ENCODE assay signal across 8 cellular contexts in the genomic region with DNA sequence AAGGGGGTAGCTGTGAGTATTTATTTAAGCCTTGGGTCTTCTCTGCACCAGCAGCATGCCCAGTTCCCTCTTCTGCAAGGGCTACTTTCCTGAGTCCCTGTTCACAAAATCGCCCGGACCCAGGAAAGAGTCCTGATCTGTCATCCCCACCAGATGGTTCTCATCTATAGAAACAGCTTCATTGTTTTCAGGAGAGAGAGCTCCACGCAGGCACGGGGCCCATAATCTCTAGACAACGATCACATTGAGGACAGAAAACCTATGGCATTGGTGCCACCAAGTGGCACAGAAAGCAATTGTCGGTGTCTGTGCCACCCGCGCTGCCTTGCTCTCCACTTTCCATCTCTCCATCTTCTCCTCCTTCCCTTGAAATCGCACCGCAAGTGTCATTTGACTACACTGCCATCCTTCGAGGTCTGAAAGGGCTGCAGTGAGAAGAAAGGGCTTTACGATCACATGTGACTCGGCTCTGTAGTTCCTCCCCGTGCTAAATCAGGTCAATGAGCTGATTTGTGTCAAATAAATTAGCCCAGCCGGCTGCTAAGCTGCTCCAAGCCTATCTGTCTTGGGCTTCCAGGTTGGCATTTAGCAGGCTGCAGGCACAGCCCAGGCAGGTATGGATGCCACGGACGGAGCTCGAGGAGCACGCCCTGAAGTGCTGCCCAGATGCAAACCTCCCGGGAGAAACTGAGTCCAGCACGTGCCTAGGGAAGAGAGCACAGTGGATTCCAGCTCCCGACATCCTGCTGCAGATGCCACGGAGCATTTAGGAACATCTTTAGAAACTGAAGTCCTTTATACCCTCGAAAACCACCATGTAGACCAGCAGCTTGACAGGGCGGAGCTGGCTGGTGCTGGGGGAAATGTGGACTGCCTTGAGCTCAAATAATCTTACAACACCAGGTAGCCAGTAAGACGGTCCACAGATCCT. TPM values are rescaled to one million over a fixed set of nuclear protein-coding genes. Genes with fewer than 3 reads are reported as not detected.
DNase-seq lines count a peak whose midpoint lies in the region; ATAC-seq and TF ChIP-seq lines count a peak whose summit lies in the region.

No MANE protein-coding gene starts in this region.

- peaks cover 10 to 25% (median 10%) of the 10 kb centered on the region in 3 donors for H3K4me1 Mint-ChIP-seq in CD8-positive, alpha-beta memory T cell
- H3K4me1 Mint-ChIP-seq in activated CD8-positive, alpha-beta T cell treated with anti-CD3 and anti-CD28 coated beads, Interleukin-2, amount 10 ng/mL, durations not matched to agents 7 days and 5 days (ENCODE audit: low read depth), result peaks cover 9% of the 10 kb centered on the region
- H3K4me1 Mint-ChIP-seq in stimulated activated naive CD8-positive, alpha-beta T cell treated with anti-CD3 and anti-CD28 coated beads, Interleukin-15, amount 100 ng/mL, for 72 hours, result peaks cover 12% of the 10 kb centered on the region

- H3K27me3 Mint-ChIP-seq in CD8-positive, alpha-beta memory T cell, result no peaks in the 10 kb centered on the region
- H3K27me3 Mint-ChIP-seq in activated CD8-positive, alpha-beta T cell treated with anti-CD3 and anti-CD28 coated beads, Interleukin-2, amount 10 ng/mL, durations not matched to agents 7 days and 5 days (ENCODE audit: low read depth), result peaks cover 19% of the 10 kb centered on the region
- peaks cover 24% of the 10 kb centered on the region for H3K27me3 Mint-ChIP-seq in stimulated activated naive CD8-positive, alpha-beta T cell treated with anti-CD3 and anti-CD28 coated beads, Interleukin-15, amount 100 ng/mL, for 72 hours

- peak; percentile 5 to 54 (median 21) for DNase-seq in CD8-positive, alpha-beta memory T cell
- DNase-seq in NCI-H69 (lab: John Stamatoyannopoulos, UW), result peak; percentile 88
- peak; percentile 56 for DNase-seq in activated CD8-positive, alpha-beta T cell treated with anti-CD3 and anti-CD28 coated beads, Interleukin-2, amount 10 ng/mL, durations not matched to agents 7 days and 5 days
- DNase-seq in effector CD8-positive, alpha-beta T cell (lab: John Stamatoyannopoulos, UW), result peak; percentile 3
- DNase-seq in mucosa of descending colon, result peak in 2 of 3 donors; percentile 59 to 70
- DNase-seq in stimulated activated naive CD8-positive, alpha-beta T cell treated with anti-CD3 and anti-CD28 coated beads, Interleukin-15, amount 100 ng/mL, for 72 hours, result peak; percentile 41 to 43

- peak overlapping the region in 4 of 7 donors; percentile 51 to 80 (median 68) for H3K4me3 Mint-ChIP-seq in CD8-positive, alpha-beta memory T cell
- H3K4me3 Mint-ChIP-seq in activated CD8-positive, alpha-beta T cell treated with anti-CD3 and anti-CD28 coated beads, Interleukin-2, amount 10 ng/mL, durations not matched to agents 7 days and 5 days, result no peak overlapping the region
- peak overlapping the region; percentile 60 to 63 for H3K4me3 Mint-ChIP-seq in stimulated activated naive CD8-positive, alpha-beta T cell treated with anti-CD3 and anti-CD28 coated beads, Interleukin-15, amount 100 ng/mL, for 72 hours

- peaks cover 0 to 14% (median 1%) of the 10 kb centered on the region in 3 donors for H3K36me3 Mint-ChIP-seq in CD8-positive, alpha-beta memory T cell
- peaks cover 12% of the 10 kb centered on the region for H3K36me3 Mint-ChIP-seq in activated CD8-positive, alpha-beta T cell treated with anti-CD3 and anti-CD28 coated beads, Interleukin-2, amount 10 ng/mL, durations not matched to agents 7 days and 5 days (ENCODE audit: low read depth)

- CTCF ChIA-PET in CD8-positive, alpha-beta memory T cell (lab: Charles Lee), result interaction anchor here (0.6 to 2.4 kb wide), 19 partner anchors 9 to 715 kb away, joined by 3 to 13 read pairs (median 4); no protein-coding TSS in a partner anchor
- CTCF ChIA-PET in activated CD8-positive, alpha-beta T cell treated with anti-CD3 and anti-CD28 coated beads, Interleukin-2, amount 10 ng/mL, durations not matched to agents 7 days and 5 days (lab: Charles Lee), result interaction anchor here (0.6 to 2.7 kb wide), 48 partner anchors 10 to 786 kb away, joined by 3 to 29 read pairs (median 4); partner anchors contain the start of gene MAP1LC3B2

- intact Hi-C loops in mucosa of descending colon (cut with DNase I, micrococcal nuclease), result no loop called here

- no peaks in the 10 kb centered on the region for H3K27me3 ChIP-seq in CD8-positive, alpha-beta memory T cell (ENCODE audit: insufficient read depth, low read length, poor library complexity, severe bottlenecking)

- no peaks in the 10 kb centered on the region for H3K36me3 ChIP-seq in CD8-positive, alpha-beta memory T cell (ENCODE audit: insufficient read depth, low read length)
- no peaks in the 10 kb centered on the region for H3K36me3 ChIP-seq in mucosa of descending colon (ENCODE audit: low read depth)

- H3K27ac ChIP-seq in CD8-positive, alpha-beta memory T cell (ENCODE audit: low read depth, low read length), result no peak overlapping the region

- no peak overlapping the region for H3K4me3 ChIP-seq in CD8-positive, alpha-beta memory T cell (ENCODE audit: low read length)
- no peak overlapping the region for H3K4me3 ChIP-seq in mucosa of descending colon

- ATAC-seq in HG02759 (IDR thresholded peaks at IDR 0.05; ENCODE audit: unreplicated experiment) (peak; percentile 70), mucosa of descending colon (peak; percentile 90), HG02973 (IDR thresholded peaks at IDR 0.05; ENCODE audit: unreplicated experiment) (no peak)
- ATAC-seq in activated CD8-positive, alpha-beta T cell treated with anti-CD3 and anti-CD28 coated beads, Interleukin-2, amount 10 ng/mL, durations not matched to agents 7 days and 5 days, result peak; percentile 87
- ATAC-seq in stimulated activated naive CD8-positive, alpha-beta T cell treated with anti-CD3 and anti-CD28 coated beads, Interleukin-15, amount 100 ng/mL, for 72 hours, result peak; percentile 88

- POLR2A ChIA-PET in CD8-positive, alpha-beta memory T cell (lab: Charles Lee), result no interaction called here
- POLR2A ChIA-PET in activated CD8-positive, alpha-beta T cell treated with anti-CD3 and anti-CD28 coated beads, Interleukin-2, amount 10 ng/mL, durations not matched to agents 7 days and 5 days (lab: Charles Lee), result interaction anchor here (0.6 kb wide), 1 partner anchor 110 kb away, joined by 3 read pairs; no protein-coding TSS in a partner anchor

- peaks cover 10% of the 10 kb centered on the region for H3K4me1 ChIP-seq in CD8-positive, alpha-beta memory T cell (ENCODE audit: insufficient read depth, low read length)
- H3K4me1 ChIP-seq in mucosa of descending colon (ENCODE audit: low read depth), result peaks cover 5% of the 10 kb centered on the region

- no peaks in the 10 kb centered on the region for H3K9me3 ChIP-seq in CD8-positive, alpha-beta memory T cell (ENCODE audit: low read length)
- H3K9me3 ChIP-seq in mucosa of descending colon, result no peaks in the 10 kb centered on the region

- peak overlapping the region in 3 of 8 donors; percentile 10 to 62 (median 49) for H3K27ac Mint-ChIP-seq in CD8-positive, alpha-beta memory T cell
- H3K27ac Mint-ChIP-seq in activated CD8-positive, alpha-beta T cell treated with anti-CD3 and anti-CD28 coated beads, Interleukin-2, amount 10 ng/mL, durations not matched to agents 7 days and 5 days, result no peak overlapping the region
- H3K27ac Mint-ChIP-seq in stimulated activated naive CD8-positive, alpha-beta T cell treated with anti-CD3 and anti-CD28 coated beads, Interleukin-15, amount 100 ng/mL, for 72 hours, result peak overlapping the region in 1 of 2 donors; percentile 39

- H3K9me3 Mint-ChIP-seq in CD8-positive, alpha-beta memory T cell, result no peaks in the 10 kb centered on the region
- no peaks in the 10 kb centered on the region for H3K9me3 Mint-ChIP-seq in activated CD8-positive, alpha-beta T cell treated with anti-CD3 and anti-CD28 coated beads, Interleukin-2, amount 10 ng/mL, durations not matched to agents 7 days and 5 days (ENCODE audit: insufficient read depth)
- H3K9me3 Mint-ChIP-seq in stimulated activated naive CD8-positive, alpha-beta T cell treated with anti-CD3 and anti-CD28 coated beads, Interleukin-15, amount 100 ng/mL, for 72 hours, result no peaks in the 10 kb centered on the region

- peak; percentile 25 for TF ChIP-seq CTCF in mucosa of descending colon (IDR thresholded peaks at IDR 0.05)

RNA-seq across cellular contexts. Expression of gene SPRING1, which starts 28.8 kb away (rescaled TPM):
- total RNA-seq in CD8-positive, alpha-beta memory T cell, result 10 to 100 TPM; 41.3 to 44.0 TPM
- 24.0 TPM for polyA plus RNA-seq in CD8-positive, alpha-beta memory T cell
- total RNA-seq in activated CD8-positive, alpha-beta T cell treated with anti-CD3 and anti-CD28 coated beads, Interleukin-2, amount 10 ng/mL, durations not matched to agents 7 days and 5 days, result 10 to 100 TPM; 31.3 to 32.5 TPM
- 10 to 100 TPM; 32.2 to 53.7 (median 53.6) TPM for total RNA-seq in mucosa of descending colon

RNA-seq across cellular contexts. Expression of gene RNFT2, which starts 29.0 kb away (rescaled TPM):
- total RNA-seq in CD8-positive, alpha-beta memory T cell, result 10 to 100 TPM; 14.6 to 15.8 TPM
- polyA plus RNA-seq in CD8-positive, alpha-beta memory T cell, result 1.8 TPM
- 10 to 100 TPM; 11.8 to 11.9 TPM for total RNA-seq in activated CD8-positive, alpha-beta T cell treated with anti-CD3 and anti-CD28 coated beads, Interleukin-2, amount 10 ng/mL, durations not matched to agents 7 days and 5 days
- total RNA-seq in mucosa of descending colon, result 1 to 10 TPM; 2.0 to 3.7 (median 2.1) TPM

Comparison
In these comparisons a context has a peak if more than half of its experiments do, and no peak if none do; other contexts are left out.
1. DNase-seq: peak in every context shown above with its lines; median percentile 88 in NCI-H69; 64 in mucosa of descending colon; 56 in activated CD8-positive, alpha-beta T cell treated with anti-CD3 and anti-CD28 coated beads, Interleukin-2, amount 10 ng/mL, durations not matched to agents 7 days and 5 days; 42 in stimulated activated naive CD8-positive, alpha-beta T cell treated with anti-CD3 and anti-CD28 coated beads, Interleukin-15, amount 100 ng/mL, for 72 hours; 21 in CD8-positive, alpha-beta memory T cell; 3 in effector CD8-positive, alpha-beta T cell.